Comparison of ENCODE assay signal across 22 cellular contexts in the genomic region with DNA sequence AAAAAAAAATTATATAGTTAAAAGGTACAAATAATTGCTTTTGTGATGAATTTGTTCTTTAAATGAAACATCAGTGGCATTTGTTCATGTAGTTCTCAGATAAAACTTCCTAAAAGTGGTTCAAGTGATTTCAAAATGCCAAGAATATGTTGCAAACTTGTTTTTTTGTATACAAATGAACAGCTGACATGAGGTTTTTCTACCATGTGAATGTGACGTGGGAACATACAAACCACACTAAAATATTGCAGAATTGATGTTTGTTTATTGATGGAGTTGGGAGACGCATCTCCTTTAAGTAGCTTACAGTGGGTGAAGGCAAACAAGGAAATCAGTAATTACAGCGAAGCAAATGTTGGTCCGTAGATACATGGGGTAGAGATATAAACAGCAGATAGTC. TPM values are rescaled to one million over a fixed set of nuclear protein-coding genes. Genes with fewer than 3 reads are reported as not detected.
DNase-seq lines count a peak whose midpoint lies in the region; ATAC-seq and TF ChIP-seq lines count a peak whose summit lies in the region.
"Had no signal": no experiment of that assay in that cellular context is flagged by ENCODE, and none has a peak within 500 bp of the region (broad histone marks: within the 10 kb centered on the region; RNA-seq: fewer than 3 reads in every experiment).

No MANE protein-coding gene starts in this region.

- no peaks in the 10 kb centered on the region for H3K27me3 Mint-ChIP-seq in chondrocyte (ENCODE audit: low read depth)

- H3K79me2 ChIP-seq in ACC112 (ENCODE audit: control insufficient read depth, insufficient read depth, low read length, unreplicated experiment) (peaks cover 93% of the 10 kb centered on the region), PC-9 (ENCODE audit: low read depth) (no peaks in the 10 kb centered on the region)

- peaks cover 27% of the 10 kb centered on the region for H3K36me3 Mint-ChIP-seq in chondrocyte (ENCODE audit: low read depth)

- peak overlapping the region; percentile 63 for H3K27ac Mint-ChIP-seq in chondrocyte (ENCODE audit: unreplicated experiment)
- H3K27ac Mint-ChIP-seq: CD4-positive, alpha-beta T cell; H9 had no signal

- H3K4me3 ChIP-seq in ACC112 (ENCODE audit: low read depth, low read length), result no peak overlapping the region
- H3K4me3 ChIP-seq in PC-9, result no peak overlapping the region
- H3K4me3 ChIP-seq in neutrophil (ENCODE audit: low read depth in 1 of 2, low read length in 1 of 2), result peak overlapping the region; percentile 33 to 36
- H3K4me3 ChIP-seq: GM12878, GM23248 had no signal

- no peak for DNase-seq in PC-9
- DNase-seq in chondrocyte (ENCODE audit: low spot score), result no peak
- no peak for DNase-seq in DMS153 treated with DMSO at 0.1 percent for 48 hours (lab: John Stamatoyannopoulos, UW; ENCODE audit: unreplicated experiment)
- no peak for DNase-seq in OCI-M2 (lab: John Stamatoyannopoulos, UW; ENCODE audit: unreplicated experiment)
- no peak for DNase-seq in NCI-H1694 treated with DMSO at 0.1 percent for 48 hours (lab: John Stamatoyannopoulos, UW)
- DNase-seq: BE2C; CD4-positive, alpha-beta T cell; COR-L47; DND-41; GM23248; H9; HFFc6; IMR-90; NCI-H187; NCI-H446; NCI-H526; PC-3; SIG-M5 had no signal

- no peaks in the 10 kb centered on the region for H3K9me2 ChIP-seq in PC-9 (ENCODE audit: insufficient read depth)

- no peaks in the 10 kb centered on the region for H4K20me1 ChIP-seq in PC-9 (ENCODE audit: insufficient read depth)

- no peak for ATAC-seq in HG03159 (IDR thresholded peaks at IDR 0.05; ENCODE audit: unreplicated experiment)
- ATAC-seq: GM12878, PC-3 had no signal

- POLR2A ChIA-PET in PC-9 (lab: Charles Lee; ENCODE audit: unreplicated experiment), result no interaction called here

- H3K27me3 ChIP-seq in ACC112 (ENCODE audit: insufficient read depth, low read length) (no peaks in the 10 kb centered on the region), PC-9 (ENCODE audit: insufficient read depth, low read depth) (no peaks in the 10 kb centered on the region), neutrophil (no peaks in the 10 kb centered on the region)
- H3K27me3 ChIP-seq: BE2C had no signal

- CTCF ChIA-PET in PC-9 (lab: Charles Lee), result no interaction called here

- peaks cover 75% of the 10 kb centered on the region for H3K4me1 Mint-ChIP-seq in chondrocyte (ENCODE audit: low read depth)

- H3K4me2 ChIP-seq in PC-9, result no peak overlapping the region

- H3K36me3 ChIP-seq in ACC112 (ENCODE audit: insufficient read depth, low read length) (peaks cover 21% of the 10 kb centered on the region), PC-9 (ENCODE audit: low read depth) (no peaks in the 10 kb centered on the region), neutrophil (peaks cover 39% of the 10 kb centered on the region)

- no peak for TF ChIP-seq CTCF in PC-9 (conservative IDR thresholded peaks at IDR 0.05)
- TF ChIP-seq CTCF in chondrocyte (IDR thresholded peaks at IDR 0.05), result no peak
- no peak for TF ChIP-seq CTCF in neutrophil (IDR thresholded peaks at IDR 0.05)

- H3K27ac ChIP-seq in ACC112 (ENCODE audit: low read depth, low read length) (peak overlapping the region; percentile 22; the same call in 1 of the 2 replicates), PC-9 (no peak overlapping the region), neutrophil (peak overlapping the region; percentile 94)
- H3K27ac ChIP-seq: GM23248 had no signal

- H3K4me1 ChIP-seq in ACC112 (ENCODE audit: control insufficient read depth, insufficient read depth, low read length, unreplicated experiment), result peaks cover 67% of the 10 kb centered on the region
- H3K4me1 ChIP-seq in PC-9 (replicated peaks; ENCODE audit: insufficient read depth), result peaks cover 5% of the 10 kb centered on the region
- H3K4me1 ChIP-seq in neutrophil (ENCODE audit: control insufficient read depth in 1 of 2, insufficient read depth in 1 of 2, low read depth in 1 of 2, low read length in 1 of 2), result peaks cover 60 to 72% of the 10 kb centered on the region in 2 experiments

- H2AFZ ChIP-seq in ACC112 (ENCODE audit: low read length, unreplicated experiment), result no peak overlapping the region
- peak overlapping the region; percentile 10; the same call in 1 of the 2 replicates for H2AFZ ChIP-seq in PC-9
- H2AFZ ChIP-seq: GM23248 had no signal

- peaks cover 3% of the 10 kb centered on the region for H3K9me3 Mint-ChIP-seq in chondrocyte (ENCODE audit: low read depth)
- H3K9me3 Mint-ChIP-seq: CD4-positive, alpha-beta T cell; H9; HFFc6 had no signal

- BruUV-seq in PC-9 (replicated peaks; lab: Mats Ljungman, UMichigan), result no TSS peak

- no peak overlapping the region for H3K4me3 Mint-ChIP-seq in chondrocyte (ENCODE audit: unreplicated experiment)
- H3K4me3 Mint-ChIP-seq: CD4-positive, alpha-beta T cell; H9; HFFc6 had no signal

- H3F3A ChIP-seq in PC-9 (ENCODE audit: insufficient read depth, low read depth), result peaks cover 12% of the 10 kb centered on the region

- intact Hi-C loops in PC-9 (cut with micrococcal nuclease; ENCODE audit: unreplicated experiment), result no loop called here

- H3K9me3 ChIP-seq in PC-9 (ENCODE audit: insufficient read depth, low read depth) (no peaks in the 10 kb centered on the region), neutrophil (no peaks in the 10 kb centered on the region)
- H3K9me3 ChIP-seq: BE2C had no signal

RNA-seq across cellular contexts. Expression of a gene that starts 17.0 kb away (rescaled TPM):
- not detected in 2 replicates for total RNA-seq in PC-9 (2021)
- total RNA-seq in chondrocyte, result 181 to 189 TPM (median 182 TPM) in 3 replicates

Comparison
In these comparisons a context has a peak if more than half of its experiments do, and no peak if none do; other contexts are left out.
1. H3K4me3 ChIP-seq: peak in neutrophil (2 of 2); none in ACC112 (single experiment) and PC-9 (single experiment).
2. RNA of a gene that starts 17.0 kb away (total RNA-seq): 181 to 189 TPM in chondrocyte; not detected in PC-9; every median in the first group is over 100 times any median in the second.